18 cellular contexts compared by ENCODE assay signal in genomic region chr15:78448441-78449219, GRCh38. TPM values are rescaled to one million over a fixed set of nuclear protein-coding genes. Genes with fewer than 3 reads are reported as not detected.
A peak's percentile ranks its signal among the peaks of the same experiment; 100 is the strongest.
DNase-seq lines count a peak whose midpoint lies in the region; ATAC-seq, FAIRE-seq and TF ChIP-seq lines count a peak whose summit lies in the region.
"Had no signal": no experiment of that assay in that cellular context is flagged by ENCODE, and none has a peak within 500 bp of the region (broad histone marks: within the 10 kb centered on the region; RNA-seq: fewer than 3 reads in every experiment).

No MANE protein-coding gene starts in this region.

- CTCF ChIA-PET in activated naive CD4-positive, alpha-beta T cell treated with anti-CD3 and anti-CD28 coated beads for 36 hours (lab: Charles Lee), result no interaction called here

- H4K5ac ChIP-seq in mesendoderm (ENCODE audit: low read length), result no peak overlapping the region

- intact Hi-C loops in activated naive CD4-positive, alpha-beta T cell treated with anti-CD3 and anti-CD28 coated beads for 36 hours (cut with micrococcal nuclease), result no loop called here

- no peak overlapping the region for H2AFZ ChIP-seq in GM23338

- H3K4me1 Mint-ChIP-seq in GM23338, result peaks cover 16% of the 10 kb centered on the region
- peaks cover 58% of the 10 kb centered on the region for H3K4me1 Mint-ChIP-seq in activated naive CD4-positive, alpha-beta T cell treated with anti-CD3 and anti-CD28 coated beads for 36 hours (ENCODE audit: low read depth)

- no peak overlapping the region for H2BK15ac ChIP-seq in mesendoderm (replicated peaks; ENCODE audit: low read depth)

- peaks cover 30% of the 10 kb centered on the region for H3K79me1 ChIP-seq in mesendoderm (ENCODE audit: low read length)

- H3K4me2 ChIP-seq in GM23338, result no peak overlapping the region
- no peak overlapping the region for H3K4me2 ChIP-seq in mesendoderm (ENCODE audit: low read length)

- no peaks in the 10 kb centered on the region for H3K9me3 ChIP-seq in thymus (ENCODE audit: control insufficient read depth)

- H3K27me3 ChIP-seq in GM23338 (ENCODE audit: insufficient read depth) (no peaks in the 10 kb centered on the region), bronchial epithelial cell (ENCODE audit: control insufficient read depth, insufficient read depth, low read length) (no peaks in the 10 kb centered on the region), mesendoderm (ENCODE audit: insufficient read depth, low read length, poor library complexity) (no peaks in the 10 kb centered on the region), thymus (ENCODE audit: control insufficient read depth, insufficient read depth) (no peaks in the 10 kb centered on the region)
- H3K27me3 ChIP-seq: brain microvascular endothelial cell had no signal

- ATAC-seq in GM23338 (no peak), HG02973 (IDR thresholded peaks at IDR 0.05; ENCODE audit: unreplicated experiment) (no peak)
- ATAC-seq: effector memory CD8-positive, alpha-beta T cell; stimulated activated memory B cell treated with anti-CD40 and anti-IgM and Interleukin-4, amounts not matched to agents 10 μg/mL and 1 μg/mL and 100 μg/mL, for 72 hours had no signal

- H3K79me2 ChIP-seq in GM23338 (replicated peaks; ENCODE audit: insufficient read depth) (peaks cover 100% of the 10 kb centered on the region), mesendoderm (ENCODE audit: control insufficient read depth, insufficient read depth, low read length) (peaks cover 75% of the 10 kb centered on the region)

- peaks cover 7% of the 10 kb centered on the region; the same call in 1 of the 2 replicates for H3K36me3 ChIP-seq in GM23338 (ENCODE audit: insufficient read depth)
- peaks cover 4% of the 10 kb centered on the region for H3K36me3 ChIP-seq in bronchial epithelial cell (ENCODE audit: control insufficient read depth, insufficient read depth, low read length)
- peaks cover 1% of the 10 kb centered on the region for H3K36me3 ChIP-seq in mesendoderm (ENCODE audit: control insufficient read depth, insufficient read depth, low read length)
- H3K36me3 ChIP-seq in thymus (ENCODE audit: control insufficient read depth, insufficient read depth), result peaks cover 36% of the 10 kb centered on the region

- no peak overlapping the region for H3K4me3 ChIP-seq in GM23338
- no peak overlapping the region for H3K4me3 ChIP-seq in bronchial epithelial cell (ENCODE audit: low read depth, low read length)
- no peak overlapping the region for H3K4me3 ChIP-seq in mesendoderm (ENCODE audit: low read length)
- H3K4me3 ChIP-seq in thymus (ENCODE audit: low read length), result no peak overlapping the region

- no peak for FAIRE-seq in bronchial epithelial cell (lab: Jason Lieb, UNC)
- FAIRE-seq: H54 had no signal

- WGBS in mesendoderm (ENCODE audit: extremely low coverage, insufficient coverage, low lambda C conversion rate), result no CpG with 5 or more reads among the region's 4 CpGs
- WGBS in thymus, result 93% methylated on average over 4 of the region's 4 CpGs

- peaks cover 11% of the 10 kb centered on the region for H3K4me1 ChIP-seq in GM23338 (ENCODE audit: insufficient read depth)
- H3K4me1 ChIP-seq in mesendoderm (ENCODE audit: control insufficient read depth, low read depth, low read length), result no peaks in the 10 kb centered on the region
- H3K4me1 ChIP-seq in thymus (ENCODE audit: control insufficient read depth, insufficient read depth, low read length), result no peaks in the 10 kb centered on the region

- H3K56ac ChIP-seq in mesendoderm (ENCODE audit: low read length), result no peak overlapping the region

- H2BK120ac ChIP-seq in mesendoderm (ENCODE audit: low read depth, low read length), result no peak overlapping the region

- peaks cover 37% of the 10 kb centered on the region for H3K36me3 Mint-ChIP-seq in GM23338 (ENCODE audit: low read depth)
- H3K36me3 Mint-ChIP-seq in activated naive CD4-positive, alpha-beta T cell treated with anti-CD3 and anti-CD28 coated beads for 36 hours (ENCODE audit: low read depth), result peaks cover 33% of the 10 kb centered on the region

- peak overlapping the region; percentile 56; the same call in 1 of the 2 replicates for H3K27ac ChIP-seq in GM23338 (ENCODE audit: low read depth)
- no peak overlapping the region for H3K27ac ChIP-seq in mesendoderm (ENCODE audit: low read depth, low read length)
- H3K27ac ChIP-seq in thymus (ENCODE audit: low read depth), result peak overlapping the region; percentile 36
- H3K27ac ChIP-seq: brain microvascular endothelial cell had no signal

- no peaks in the 10 kb centered on the region for H3F3A ChIP-seq in GM23338 (replicated peaks; ENCODE audit: low read depth)

- no peak overlapping the region for H3K18ac ChIP-seq in mesendoderm (ENCODE audit: low read length)

- no peaks in the 10 kb centered on the region; the same call in 1 of the 2 replicates for H3K9me2 ChIP-seq in GM23338 (ENCODE audit: insufficient read depth)

- H3K4ac ChIP-seq in mesendoderm (ENCODE audit: low read depth, low read length), result no peak overlapping the region

- H3K23ac ChIP-seq in mesendoderm (ENCODE audit: low read length), result no peak overlapping the region

- no peak overlapping the region for H3K9ac ChIP-seq in mesendoderm (ENCODE audit: low read length)

- peaks cover 60% of the 10 kb centered on the region for H4K20me1 ChIP-seq in GM23338 (replicated peaks; ENCODE audit: insufficient read depth)

- peaks cover 1% of the 10 kb centered on the region for H3K27me3 Mint-ChIP-seq in GM23338 (ENCODE audit: insufficient read depth, low read depth, poor library complexity)
- no peaks in the 10 kb centered on the region for H3K27me3 Mint-ChIP-seq in activated naive CD4-positive, alpha-beta T cell treated with anti-CD3 and anti-CD28 coated beads for 36 hours (ENCODE audit: low read depth)
- H3K27me3 Mint-ChIP-seq: effector memory CD8-positive, alpha-beta T cell; IgD-negative memory B cell; stimulated activated memory B cell treated with anti-CD40 and anti-IgM and Interleukin-4, amounts not matched to agents 10 μg/mL and 1 μg/mL and 100 μg/mL, for 72 hours had no signal

- no peak overlapping the region for H4K8ac ChIP-seq in mesendoderm (ENCODE audit: low read depth, low read length)

- no peak overlapping the region; the same call in 1 of the 2 replicates for H3K27ac Mint-ChIP-seq in GM23338
- no peak overlapping the region for H3K27ac Mint-ChIP-seq in activated naive CD4-positive, alpha-beta T cell treated with anti-CD3 and anti-CD28 coated beads for 36 hours
- H3K27ac Mint-ChIP-seq: effector memory CD8-positive, alpha-beta T cell; nephron; stimulated activated memory B cell treated with anti-CD40 and anti-IgM and Interleukin-4, amounts not matched to agents 10 μg/mL and 1 μg/mL and 100 μg/mL, for 72 hours had no signal

- H3K9me3 Mint-ChIP-seq in GM23338, result no peaks in the 10 kb centered on the region
- no peaks in the 10 kb centered on the region for H3K9me3 Mint-ChIP-seq in activated naive CD4-positive, alpha-beta T cell treated with anti-CD3 and anti-CD28 coated beads for 36 hours
- H3K9me3 Mint-ChIP-seq: effector memory CD8-positive, alpha-beta T cell; IgD-negative memory B cell; nephron; stimulated activated memory B cell treated with anti-CD40 and anti-IgM and Interleukin-4, amounts not matched to agents 10 μg/mL and 1 μg/mL and 100 μg/mL, for 72 hours had no signal

- no peak overlapping the region for H2AK5ac ChIP-seq in mesendoderm (ENCODE audit: low read length)

- no peak overlapping the region for H2BK5ac ChIP-seq in mesendoderm (ENCODE audit: low read length)

- DNase-seq in GM23338 (ENCODE audit: low spot score), result no peak
- peak; percentile 8 for DNase-seq in bronchial epithelial cell (ENCODE audit: low read depth)
- peak; percentile 33 for DNase-seq in mesendoderm
- no peak for DNase-seq in activated naive CD4-positive, alpha-beta T cell treated with anti-CD3 and anti-CD28 coated beads for 36 hours
- no peak for DNase-seq in NCI-H1694 treated with DMSO at 0.1 percent for 48 hours (lab: John Stamatoyannopoulos, UW)
- DNase-seq: activated gamma-delta T cell; brain microvascular endothelial cell; DMS53; effector memory CD8-positive, alpha-beta T cell; glutamatergic neuron; NCI-H1092 treated with DMSO at 0.1 percent for 48 hours had no signal

- no peak overlapping the region for H3K4me3 Mint-ChIP-seq in GM23338
- H3K4me3 Mint-ChIP-seq in activated naive CD4-positive, alpha-beta T cell treated with anti-CD3 and anti-CD28 coated beads for 36 hours, result no peak overlapping the region
- H3K4me3 Mint-ChIP-seq: CD14-positive monocyte; effector memory CD8-positive, alpha-beta T cell; nephron; stimulated activated memory B cell treated with anti-CD40 and anti-IgM and Interleukin-4, amounts not matched to agents 10 μg/mL and 1 μg/mL and 100 μg/mL, for 72 hours had no signal

- TF ChIP-seq CTCF in GM23338 (conservative IDR thresholded peaks at IDR 0.05; ENCODE audit: low read depth in 2 of 2) (no peak), bronchial epithelial cell (IDR thresholded peaks at IDR 0.05; ENCODE audit: insufficient read depth, low read length, severe bottlenecking) (no peak)

TF ChIP-seq in GM23338, 12 proteins besides CTCF, POLR2A, EP300 and RAD21:
- TF ChIP-seq POLR2AphosphoS5 (IDR thresholded peaks at IDR 0.05; ENCODE audit: low read depth), result no peak

RNA-seq across cellular contexts. Expression of gene IREB2, which starts 10.6 kb away (rescaled TPM):
- 68.4 and 78.2 TPM in 2 replicates for total RNA-seq in GM23338 (2014; rRNA removed; shearing (Covaris generic))
- 19.2 and 23.4 TPM in 2 replicates for polyA plus RNA-seq in GM23338 (2016; fragmentation: Nextera tagmentation; extraction: Ambion mirVana)
- 12.6 and 16.4 TPM in 2 replicates for total RNA-seq in bronchial epithelial cell
- 41.6 TPM for polyA plus RNA-seq in mesendoderm (2013, experiment 1 of 2)
- 38.0 TPM for polyA plus RNA-seq in mesendoderm (2013, experiment 2 of 2)
- polyA plus RNA-seq in thymus, result 20.6 TPM
- total RNA-seq in activated naive CD4-positive, alpha-beta T cell treated with anti-CD3 and anti-CD28 coated beads for 36 hours, result 10 to 100 TPM; 47.6 to 51.7 TPM

RNA-seq across cellular contexts. Expression of gene HYKK, which starts 58.7 kb away (rescaled TPM):
- total RNA-seq in GM23338 (2014; rRNA removed; shearing (Covaris generic)), result 5.0 and 5.5 TPM in 2 replicates
- polyA plus RNA-seq in GM23338 (2016; fragmentation: Nextera tagmentation; extraction: Ambion mirVana) (2.9 and 4.0 TPM in 2 replicates), thymus (5.3 TPM)
- total RNA-seq in bronchial epithelial cell, result 1.2 and 1.3 TPM in 2 replicates
- 0.70 TPM for polyA plus RNA-seq in mesendoderm (2013, experiment 1 of 2)
- polyA plus RNA-seq in mesendoderm (2013, experiment 2 of 2), result 0.77 TPM
- total RNA-seq in activated naive CD4-positive, alpha-beta T cell treated with anti-CD3 and anti-CD28 coated beads for 36 hours, result 1 to 10 TPM; 3.4 to 3.6 TPM
- polyA plus RNA-seq: CD14-positive monocyte, IgD-negative memory B cell had no signal

Comparison
In these comparisons a context has a peak if more than half of its experiments do, and no peak if none do; other contexts are left out.
1. DNase-seq: peak in bronchial epithelial cell (single experiment) and mesendoderm (single experiment); none in GM23338 (single experiment), activated naive CD4-positive, alpha-beta T cell treated with anti-CD3 and anti-CD28 coated beads for 36 hours (single experiment) and NCI-H1694 treated with DMSO at 0.1 percent for 48 hours (single experiment).